ENCODE assay signal across 8 cellular contexts in genomic region chr20:50929299-50930138, GRCh38. TPM values are rescaled to one million over a fixed set of nuclear protein-coding genes. Genes with fewer than 3 reads are reported as not detected.
DNase-seq lines count a peak whose midpoint lies in the region; ATAC-seq and TF ChIP-seq lines count a peak whose summit lies in the region.

No MANE protein-coding gene starts in this region.

- H3K9me3 ChIP-seq in OCI-LY7 (ENCODE audit: low read length) (no peaks in the 10 kb centered on the region), esophagus muscularis mucosa (no peaks in the 10 kb centered on the region), muscle layer of duodenum (ENCODE audit: control insufficient read depth in 1 of 2, low read length in 2 of 2) (no peaks in the 10 kb centered on the region)

- peaks cover 84% of the 10 kb centered on the region for H3K36me3 ChIP-seq in OCI-LY7 (ENCODE audit: insufficient read depth, low read length)
- H3K36me3 ChIP-seq in esophagus muscularis mucosa: peaks cover 5 to 25% (median 10%) of the 10 kb centered on the region in 4 donors
- H3K36me3 ChIP-seq in muscle layer of duodenum (ENCODE audit: control insufficient read depth in 1 of 2, insufficient read depth in 2 of 2, low read length in 2 of 2): peaks cover 9 to 10% of the 10 kb centered on the region in 2 donors

- CTCF ChIA-PET in OCI-LY7 (lab: Charles Lee; ENCODE audit: unreplicated experiment): interaction anchor here (1.3 to 2.2 kb wide), 3 partner anchors 21 to 135 kb away, joined by 3 to 8 read pairs (median 5); partner anchors contain the start of genes BCAS4, DPM1 and MOCS3

- POLR2A ChIA-PET in OCI-LY7 (lab: Charles Lee): interaction anchor here (0.6 to 1.5 kb wide), 3 partner anchors 18 to 135 kb away, joined by 3 to 6 read pairs (median 4); partner anchors contain the start of gene BCAS4

- ATAC-seq in GM21528 (IDR thresholded peaks at IDR 0.05; ENCODE audit: low FRiP score, unreplicated experiment): peak; percentile 49

- peak overlapping the region; percentile 89 for H3K27ac ChIP-seq in OCI-LY7 (ENCODE audit: low read depth, low read length, poor library complexity, severe bottlenecking)
- peak overlapping the region; percentile 78 to 99 (median 83) for H3K27ac ChIP-seq in esophagus muscularis mucosa (replicated peaks in 1 of 4)
- H3K27ac ChIP-seq in muscle layer of duodenum (ENCODE audit: low read length): peak overlapping the region; percentile 56

- TF ChIP-seq EP300 in esophagus muscularis mucosa (IDR thresholded peaks at IDR 0.05): no peak

- WGBS in esophagus muscularis mucosa: 9% methylated on average over 13 of the region's 13 CpGs

- peaks cover 8% of the 10 kb centered on the region for H3K36me3 Mint-ChIP-seq in IgD-negative memory B cell

- peaks cover 31% of the 10 kb centered on the region for H4K20me1 ChIP-seq in OCI-LY7 (ENCODE audit: insufficient read depth, low read length)

- intact Hi-C loops in OCI-LY7 (cut with micrococcal nuclease; ENCODE audit: unreplicated experiment) (loop anchor here (1.0 to 2.0 kb wide), 4 partner anchors 29 to 199 kb away; partner anchors contain the start of genes DPM1, MOCS3 and PARD6B), esophagus muscularis mucosa (cut with DNase I) (loop anchor here (2.0 to 5.0 kb wide), 2 partner anchors 112 to 135 kb away; partner anchors contain the start of gene BCAS4)

- H3K4me1 ChIP-seq in OCI-LY7 (ENCODE audit: insufficient read depth, low read length, poor library complexity, severe bottlenecking) (peaks cover 59% of the 10 kb centered on the region), esophagus muscularis mucosa (peaks cover 41 to 66% (median 62%) of the 10 kb centered on the region in 4 donors), muscle layer of duodenum (ENCODE audit: control insufficient read depth in 1 of 2, insufficient read depth in 2 of 2, low read length in 2 of 2) (peaks cover 15 to 34% of the 10 kb centered on the region in 2 donors)

- peaks cover 0 to 4% (median 0%) of the 10 kb centered on the region in 4 donors for H3K27me3 ChIP-seq in esophagus muscularis mucosa
- no peaks in the 10 kb centered on the region for H3K27me3 ChIP-seq in muscle layer of duodenum (ENCODE audit: low read depth, low read length)

- peaks cover 33 to 45% (median 41%) of the 10 kb centered on the region in 3 donors for H3K4me1 Mint-ChIP-seq in IgD-negative memory B cell

- peak; percentile 98 for DNase-seq in DMS 273 (lab: John Stamatoyannopoulos, UW; ENCODE audit: unreplicated experiment)
- DNase-seq in OCI-LY7 (ENCODE audit: low spot score): peak; percentile 97
- DNase-seq in activated T-cell treated with anti-CD3 and anti-CD28 coated beads for 48 hours (ENCODE audit: low read depth): peak; percentile 88
- peak; percentile 96 for DNase-seq in esophagus muscularis mucosa (ENCODE audit: extremely low spot score)
- peak; percentile 85 for DNase-seq in stimulated activated CD8-positive, alpha-beta memory T cell treated with anti-CD3 and anti-CD28 coated beads, Interleukin-7, amount 100 ng/mL, for 24 hours (ENCODE audit: low read depth)

- H3K9me3 Mint-ChIP-seq in IgD-negative memory B cell: no peaks in the 10 kb centered on the region

- peak; percentile 100 for TF ChIP-seq CTCF in OCI-LY7 (conservative IDR thresholded peaks at IDR 0.05; ENCODE audit: low read length)
- TF ChIP-seq CTCF in esophagus muscularis mucosa (IDR thresholded peaks at IDR 0.05): peak; percentile 82 to 84 (median 83)

- TF ChIP-seq POLR2A in esophagus muscularis mucosa (IDR thresholded peaks at IDR 0.05; ENCODE audit: low read depth): no peak

- no peak overlapping the region for H2AFZ ChIP-seq in OCI-LY7 (ENCODE audit: low read length)

- H3K79me2 ChIP-seq in OCI-LY7 (ENCODE audit: insufficient read depth, low read depth, low read length): peaks cover 59% of the 10 kb centered on the region

- H3K4me3 ChIP-seq in OCI-LY7 (ENCODE audit: low read depth, low read length, poor library complexity, severe bottlenecking): peak overlapping the region; percentile 93
- peak overlapping the region; percentile 73 to 94 (median 87) for H3K4me3 ChIP-seq in esophagus muscularis mucosa
- peak overlapping the region; percentile 65 to 82 for H3K4me3 ChIP-seq in muscle layer of duodenum (ENCODE audit: low read depth in 1 of 2, low read length in 2 of 2)

- no peaks in the 10 kb centered on the region for H3K9me2 ChIP-seq in OCI-LY7 (ENCODE audit: insufficient read depth, low read length)

- H3K4me3 Mint-ChIP-seq in IgD-negative memory B cell: peak overlapping the region; percentile 90 to 99 (median 96)

- peak overlapping the region; percentile 94 for H3K4me2 ChIP-seq in OCI-LY7 (ENCODE audit: low read length)

- peak overlapping the region; percentile 97 to 99 (median 98) for H3K27ac Mint-ChIP-seq in IgD-negative memory B cell

- H3K27me3 Mint-ChIP-seq in IgD-negative memory B cell: no peaks in the 10 kb centered on the region

- no TSS peak for BruUV-seq in OCI-LY7 (replicated peaks; lab: Mats Ljungman, UMichigan)

RNA-seq across cellular contexts. Expression of gene ADNP, which starts 1.7 kb away (rescaled TPM):
- polyA plus RNA-seq in IgD-negative memory B cell: 10.3 TPM
- total RNA-seq in OCI-LY7 (2014; rRNA removed; shearing (Covaris generic)): 51.5 and 58.6 TPM in 2 replicates
- total RNA-seq in OCI-LY7 (2022) (94.9 and 105 TPM in 2 replicates), esophagus muscularis mucosa (10 to 100 TPM; 39.1 to 59.8 (median 48.2) TPM)

RNA-seq across cellular contexts. Expression of gene DPM1, which starts 28.8 kb away (rescaled TPM):
- 62.1 TPM for polyA plus RNA-seq in IgD-negative memory B cell
- total RNA-seq in OCI-LY7 (2014; rRNA removed; shearing (Covaris generic)): 60.2 and 70.1 TPM in 2 replicates
- total RNA-seq in OCI-LY7 (2022) (68.2 and 71.2 TPM in 2 replicates), esophagus muscularis mucosa (10 to 100 TPM; 33.6 to 56.3 (median 41.7) TPM)

RNA-seq across cellular contexts. Expression of gene MOCS3, which starts 29.1 kb away (rescaled TPM):
- 3.5 TPM for polyA plus RNA-seq in IgD-negative memory B cell
- total RNA-seq in OCI-LY7 (2014; rRNA removed; shearing (Covaris generic)): 4.8 and 7.7 TPM in 2 replicates
- total RNA-seq in OCI-LY7 (2022): 5.6 and 5.8 TPM in 2 replicates
- 1 to 10 TPM; 2.9 to 6.2 (median 4.2) TPM for total RNA-seq in esophagus muscularis mucosa

Comparison
In these comparisons a context has a peak if more than half of its experiments do, and no peak if none do; other contexts are left out.
1. Peak in every context shown above with its lines: DNase-seq, ATAC-seq, H3K4me3 ChIP-seq and H3K27ac ChIP-seq.